ENCODE assay signal across 12 cellular contexts in the genomic region with DNA sequence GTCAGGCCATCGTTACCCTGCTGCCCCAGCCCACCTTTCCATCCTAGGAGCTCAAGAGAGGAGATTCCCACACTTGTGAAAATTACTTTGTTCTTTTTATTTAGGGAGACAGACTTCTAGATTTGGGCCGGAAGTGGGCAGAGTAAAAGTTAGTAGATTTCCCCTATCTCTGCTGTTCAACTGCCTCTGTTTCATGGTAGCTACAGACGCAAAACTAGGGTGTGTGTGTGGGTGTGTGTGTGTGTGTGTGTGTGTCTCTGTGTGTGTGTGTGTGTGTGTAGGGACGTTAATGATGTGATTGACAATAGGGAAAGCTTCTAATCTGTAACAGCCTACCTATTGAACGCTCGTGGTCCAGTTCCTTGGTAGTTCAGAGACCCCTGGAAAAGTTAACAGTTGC. TPM values are rescaled to one million over a fixed set of nuclear protein-coding genes. Genes with fewer than 3 reads are reported as not detected.
A peak's percentile ranks its signal among the peaks of the same experiment; 100 is the strongest.
DNase-seq lines count a peak whose midpoint lies in the region; ATAC-seq and TF ChIP-seq lines count a peak whose summit lies in the region.
"Had no signal": no experiment of that assay in that cellular context is flagged by ENCODE, and none has a peak within 500 bp of the region (broad histone marks: within the 10 kb centered on the region; RNA-seq: fewer than 3 reads in every experiment).

No MANE protein-coding gene starts in this region.

- CTCF ChIA-PET in CD4-positive, alpha-beta T cell (lab: Charles Lee) = no interaction called here
- CTCF ChIA-PET in activated CD4-positive, alpha-beta memory T cell treated with anti-CD3 and anti-CD28 coated beads, Interleukin-2, amount 10 ng/mL, durations not matched to agents 7 days and 5 days (lab: Charles Lee) = no interaction called here

- intact Hi-C loops in CD4-positive, alpha-beta T cell (cut with DNase I, micrococcal nuclease) = loop anchor here in 1 of 2 experiments (2.0 kb wide), 1 partner anchor 43 kb away; a partner anchor contains a TSS
- intact Hi-C loops in transverse colon (cut with DNase I; ENCODE audit: low total_unique reads) = no loop called here

- no peak overlapping the region for H3K4me3 ChIP-seq in transverse colon
- H3K4me3 ChIP-seq: hepatocyte, lung had no signal

- peak overlapping the region; percentile 50 for H3K27ac ChIP-seq in CD4-positive, alpha-beta T cell (ENCODE audit: low read depth, low read length)
- no peak overlapping the region for H3K27ac ChIP-seq in transverse colon
- H3K27ac ChIP-seq: hepatocyte had no signal

- no peaks in the 10 kb centered on the region for H3K27me3 Mint-ChIP-seq in CD4-positive, alpha-beta T cell
- no peaks in the 10 kb centered on the region for H3K27me3 Mint-ChIP-seq in activated CD4-positive, alpha-beta memory T cell treated with anti-CD3 and anti-CD28 coated beads, Interleukin-2, amount 10 ng/mL, durations not matched to agents 7 days and 5 days
- H3K27me3 Mint-ChIP-seq in naive B cell = no peaks in the 10 kb centered on the region

- no peak for TF ChIP-seq POLR2A in transverse colon (IDR thresholded peaks at IDR 0.05)

- no peak for DNase-seq in CD4-positive, alpha-beta T cell
- no peak for DNase-seq in activated CD4-positive, alpha-beta memory T cell treated with anti-CD3 and anti-CD28 coated beads, Interleukin-2, amount 10 ng/mL, durations not matched to agents 7 days and 5 days
- DNase-seq in naive B cell (no peak), transverse colon (no peak), DMS 273 (lab: John Stamatoyannopoulos, UW; ENCODE audit: unreplicated experiment) (no peak), GM10266 (ENCODE audit: extremely low spot score) (no peak)
- DNase-seq: Calu3, NCI-H2171 treated with DMSO at 0.1 percent for 48 hours had no signal

- no peaks in the 10 kb centered on the region for H3K9me3 ChIP-seq in CD4-positive, alpha-beta T cell (ENCODE audit: control insufficient read depth, low read length)
- H3K9me3 ChIP-seq in transverse colon = no peaks in the 10 kb centered on the region

- TF ChIP-seq EP300 in transverse colon (IDR thresholded peaks at IDR 0.05; ENCODE audit: low read depth) = no peak

- H3K27me3 ChIP-seq in CD4-positive, alpha-beta T cell (ENCODE audit: control insufficient read depth, insufficient read depth, low read length) = no peaks in the 10 kb centered on the region
- no peaks in the 10 kb centered on the region for H3K27me3 ChIP-seq in transverse colon
- H3K27me3 ChIP-seq: hepatocyte had no signal

- H3K9me3 Mint-ChIP-seq in CD4-positive, alpha-beta T cell = no peaks in the 10 kb centered on the region
- no peaks in the 10 kb centered on the region for H3K9me3 Mint-ChIP-seq in activated CD4-positive, alpha-beta memory T cell treated with anti-CD3 and anti-CD28 coated beads, Interleukin-2, amount 10 ng/mL, durations not matched to agents 7 days and 5 days
- H3K9me3 Mint-ChIP-seq in naive B cell = peaks cover 0 to 6% (median 2%) of the 10 kb centered on the region in 7 donors

- peak; percentile 48 for ATAC-seq in CD4-positive, alpha-beta T cell (ENCODE audit: poor library complexity)
- ATAC-seq in GM21526 (IDR thresholded peaks at IDR 0.05; ENCODE audit: low FRiP score, unreplicated experiment) (peak; percentile 19), naive B cell (ENCODE audit: low read depth in 2 of 2) (peak in 1 of 2 donors; percentile 35), HG03045 (IDR thresholded peaks at IDR 0.05; ENCODE audit: unreplicated experiment) (no peak)

- WGBS in transverse colon (ENCODE audit: low coverage in 1 of 2), 2 donors = 87% methylated on average over 3 to 6 of the region's 6 CpGs

- in situ Hi-C loops in transverse colon (cut with MboI; ENCODE audit: low pct_ligation_motif_present in 1 of 4, low pct_unique_long_range_greater_than_20kb in 1 of 4, low sequenced_read_pairs in 3 of 4) = no loop called here

- no peaks in the 10 kb centered on the region for H3K36me3 Mint-ChIP-seq in CD4-positive, alpha-beta T cell (ENCODE audit: low read depth)
- H3K36me3 Mint-ChIP-seq in activated CD4-positive, alpha-beta memory T cell treated with anti-CD3 and anti-CD28 coated beads, Interleukin-2, amount 10 ng/mL, durations not matched to agents 7 days and 5 days (ENCODE audit: low read depth) = no peaks in the 10 kb centered on the region
- no peaks in the 10 kb centered on the region for H3K36me3 Mint-ChIP-seq in naive B cell

- no peaks in the 10 kb centered on the region for H3K4me1 Mint-ChIP-seq in CD4-positive, alpha-beta T cell (ENCODE audit: low read depth)
- no peaks in the 10 kb centered on the region for H3K4me1 Mint-ChIP-seq in activated CD4-positive, alpha-beta memory T cell treated with anti-CD3 and anti-CD28 coated beads, Interleukin-2, amount 10 ng/mL, durations not matched to agents 7 days and 5 days
- H3K4me1 Mint-ChIP-seq in naive B cell = peaks cover 0 to 11% (median 6%) of the 10 kb centered on the region in 3 donors

- H3K4me1 ChIP-seq in transverse colon = no peaks in the 10 kb centered on the region

- H3K4me3 Mint-ChIP-seq in CD4-positive, alpha-beta T cell = peak overlapping the region; percentile 78
- peak overlapping the region; percentile 70 for H3K4me3 Mint-ChIP-seq in activated CD4-positive, alpha-beta memory T cell treated with anti-CD3 and anti-CD28 coated beads, Interleukin-2, amount 10 ng/mL, durations not matched to agents 7 days and 5 days
- H3K4me3 Mint-ChIP-seq in naive B cell = peak overlapping the region; percentile 59 to 88 (median 75)

- H3K36me3 ChIP-seq in transverse colon = no peaks in the 10 kb centered on the region

- H3K27ac Mint-ChIP-seq in CD4-positive, alpha-beta T cell = peak overlapping the region; percentile 81
- peak overlapping the region; percentile 50 for H3K27ac Mint-ChIP-seq in activated CD4-positive, alpha-beta memory T cell treated with anti-CD3 and anti-CD28 coated beads, Interleukin-2, amount 10 ng/mL, durations not matched to agents 7 days and 5 days
- peak overlapping the region; percentile 50 to 89 (median 70) for H3K27ac Mint-ChIP-seq in naive B cell

- no peak for TF ChIP-seq CTCF in CD4-positive, alpha-beta T cell (IDR thresholded peaks at IDR 0.05)
- TF ChIP-seq CTCF in transverse colon (IDR thresholded peaks at IDR 0.05) (no peak), GM10266 (IDR thresholded peaks at IDR 0.05; ENCODE audit: control insufficient read depth, insufficient read depth, low read depth, missing control alignments) (no peak)

- POLR2A ChIA-PET in CD4-positive, alpha-beta T cell (lab: Charles Lee) = interaction anchor here (2.7 kb wide), 1 partner anchor 44 kb away, joined by 8 read pairs; a partner anchor contains a TSS
- POLR2A ChIA-PET in activated CD4-positive, alpha-beta memory T cell treated with anti-CD3 and anti-CD28 coated beads, Interleukin-2, amount 10 ng/mL, durations not matched to agents 7 days and 5 days (lab: Charles Lee) = interaction anchor here (1.4 kb wide), 1 partner anchor 45 kb away, joined by 5 read pairs; no protein-coding TSS in a partner anchor

RNA-seq across cellular contexts. Expression of a gene that starts 0.4 kb away (rescaled TPM):
- total RNA-seq in CD4-positive, alpha-beta T cell = under 1 TPM in 1 of 2 experiments, not detected in 1; 0.27 TPM
- under 1 TPM; 0.60 to 0.83 TPM for total RNA-seq in activated CD4-positive, alpha-beta memory T cell treated with anti-CD3 and anti-CD28 coated beads, Interleukin-2, amount 10 ng/mL, durations not matched to agents 7 days and 5 days
- 1 to 10 TPM in 5 of 6 donors, under 1 TPM in 1; 0.76 to 3.9 (median 2.9) TPM for polyA plus RNA-seq in naive B cell (ENCODE audit: low read depth in 6 of 6)
- not detected for total RNA-seq in transverse colon
- total RNA-seq: Calu3, hepatocyte, lung had no signal

RNA-seq across cellular contexts. Expression of a gene that starts 43.7 kb away (rescaled TPM):
- 10 to 100 TPM; 40.4 to 41.7 TPM for total RNA-seq in CD4-positive, alpha-beta T cell
- 10 to 100 TPM; 54.1 to 54.8 TPM for total RNA-seq in activated CD4-positive, alpha-beta memory T cell treated with anti-CD3 and anti-CD28 coated beads, Interleukin-2, amount 10 ng/mL, durations not matched to agents 7 days and 5 days
- polyA plus RNA-seq in naive B cell (ENCODE audit: low read depth in 6 of 6) = 10 to 100 TPM; 31.4 to 53.5 (median 41.2) TPM
- total RNA-seq in transverse colon = 100 to 1,000 TPM in 2 of 4 donors, 10 to 100 TPM in 2; 46.8 to 209 (median 138) TPM
